ENCODE assay signal across 17 cellular contexts in the genomic region with DNA sequence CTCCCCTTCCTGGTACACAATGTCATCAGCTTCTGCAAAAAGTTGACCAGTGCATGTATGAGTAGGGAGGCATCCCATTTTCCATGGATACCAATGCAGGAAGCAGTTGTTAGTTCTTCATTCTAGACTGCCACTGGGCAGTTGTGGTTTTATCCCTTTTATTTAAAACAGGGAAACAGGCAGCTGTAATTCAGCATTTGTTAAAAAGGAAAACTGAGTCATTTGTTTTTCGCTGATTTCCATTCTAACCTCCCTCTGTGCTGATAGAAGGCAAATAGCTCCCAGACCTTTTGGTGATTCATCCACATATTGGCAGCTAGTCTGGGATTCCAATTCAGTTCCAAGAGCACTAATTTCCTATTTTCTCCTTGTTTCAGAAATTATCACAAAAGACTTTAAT. TPM values are rescaled to one million over a fixed set of nuclear protein-coding genes. Genes with fewer than 3 reads are reported as not detected.
DNase-seq lines count a peak whose midpoint lies in the region.
"Had no signal": no experiment of that assay in that cellular context is flagged by ENCODE, and none has a peak within 500 bp of the region (broad histone marks: within the 10 kb centered on the region; RNA-seq: fewer than 3 reads in every experiment).

No MANE protein-coding gene starts in this region.

- no peaks in the 10 kb centered on the region for H3K36me3 ChIP-seq in GM23248 (ENCODE audit: low read depth)
- H3K36me3 ChIP-seq in adipocyte (ENCODE audit: control insufficient read depth, insufficient read depth, low read length, severe bottlenecking) = no peaks in the 10 kb centered on the region
- H3K36me3 ChIP-seq: prostate gland, thoracic aorta had no signal

- H3K27ac ChIP-seq in GM23248 = 0 out of 2 replicates have a peak overlapping the region, but pooled peaks have one; percentile 16
- H3K27ac ChIP-seq: prostate gland, thoracic aorta had no signal

- no peak overlapping the region for H3K9ac ChIP-seq in GM23248
- H3K9ac ChIP-seq in adipocyte (ENCODE audit: low read length) = no peak overlapping the region

- 5 to 10% methylated on average over 1 of the region's 1 CpG for WGBS in GM23248 (ENCODE audit: low coverage in 1 of 2, low lambda C conversion rate in 2 of 2, missing lambda C conversion rate in 2 of 2), 2 experiments

- in situ Hi-C loops in GM23248 (cut with MboI) = no loop called here

- no peaks in the 10 kb centered on the region for H3K79me2 ChIP-seq in GM23248 (ENCODE audit: insufficient read depth)

- peaks cover 16% of the 10 kb centered on the region; the same call in 1 of the 2 replicates for H3F3A ChIP-seq in GM23248 (ENCODE audit: insufficient read depth)

- H3K4me1 ChIP-seq in GM23248 (ENCODE audit: insufficient read depth) (peaks cover 12% of the 10 kb centered on the region), adipocyte (ENCODE audit: control insufficient read depth, insufficient read depth, low read length) (peaks cover 22% of the 10 kb centered on the region)
- H3K4me1 ChIP-seq: prostate gland had no signal

- H3K27me3 ChIP-seq in GM23248 (replicated peaks; ENCODE audit: insufficient read depth) (no peaks in the 10 kb centered on the region), adipocyte (replicated peaks; ENCODE audit: control insufficient read depth, insufficient read depth, low read length) (no peaks in the 10 kb centered on the region)

- DNase-seq in GM23248 (peak; percentile 74), adipocyte (ENCODE audit: low read depth) (peak; percentile 52), fibroblast of peridontal ligament (ENCODE audit: extremely low read depth) (peak; percentile 89), pulmonary artery endothelial cell (ENCODE audit: low read depth, low spot score) (peak; percentile 87), SK-N-DZ (ENCODE audit: low spot score) (no peak), NCI-H2107 (lab: John Stamatoyannopoulos, UW) (no peak), NCI-H2081 treated with DMSO at 0.1 percent for 48 hours (lab: John Stamatoyannopoulos, UW) (no peak), NOMO-1 treated with DMSO at 0.1 percent for 48 hours (lab: John Stamatoyannopoulos, UW; ENCODE audit: unreplicated experiment) (no peak)
- DNase-seq: activated CD4-positive, alpha-beta T cell treated with anti-CD3 and anti-CD28 coated beads, Interleukin-2, amount 50 U/mL, for 4 hours; activated naive CD8-positive, alpha-beta T cell treated with anti-CD3 and anti-CD28 coated beads, Interleukin-2, amount 50 U/mL, for 24 hours; CD4-positive, alpha-beta T cell; glutamatergic neuron; islet precursor cell; NCI-H2081; NCI-H748 treated with DMSO at 0.1 percent for 48 hours had no signal

- H3K4me3 ChIP-seq in GM23248 (no peak overlapping the region), adipocyte (ENCODE audit: low read length) (peak overlapping the region; percentile 42)
- H3K4me3 ChIP-seq: prostate gland, thoracic aorta had no signal

- H3K4me2 ChIP-seq in GM23248 (ENCODE audit: unreplicated experiment) = peak overlapping the region; percentile 29

- no peaks in the 10 kb centered on the region for H4K20me1 ChIP-seq in GM23248 (ENCODE audit: insufficient read depth)

- no peaks in the 10 kb centered on the region for H3K9me2 ChIP-seq in GM23248 (ENCODE audit: insufficient read depth)

- H3K9me3 ChIP-seq in GM23248 (ENCODE audit: low read depth) (no peaks in the 10 kb centered on the region), adipocyte (ENCODE audit: control insufficient read depth, low read length) (no peaks in the 10 kb centered on the region)
- H3K9me3 ChIP-seq: prostate gland, thoracic aorta had no signal

- H2AFZ ChIP-seq in GM23248 = 0 out of 2 replicates have a peak overlapping the region, but pooled peaks have one; percentile 7

RNA-seq across cellular contexts. Expression of a gene that starts 21.1 kb away (rescaled TPM):
- 0.63 and 3.7 TPM in 2 replicates for total RNA-seq in GM23248 (2014; rRNA removed; shearing (Covaris generic))
- 0.20 and 0.25 TPM in 2 replicates for polyA plus RNA-seq in GM23248 (2016; fragmentation: Nextera tagmentation; extraction: Ambion mirVana)
- 1.7 and 2.4 TPM in 2 replicates for total RNA-seq in pulmonary artery endothelial cell
- polyA plus RNA-seq in SK-N-DZ (2014; cell fraction: cytosol; rRNA removed) = 0.58 and 1.2 TPM in 2 replicates
- polyA plus RNA-seq in SK-N-DZ (2014; cell fraction: nucleus; rRNA removed) = 1.7 and 2.0 TPM in 2 replicates
- total RNA-seq: CD4-positive, alpha-beta T cell had no signal

Comparison
In these comparisons a context has a peak if more than half of its experiments do, and no peak if none do; other contexts are left out.
1. DNase-seq: peak in GM23248 (single experiment), adipocyte (single experiment), fibroblast of peridontal ligament (single experiment) and pulmonary artery endothelial cell (single experiment); none in SK-N-DZ (single experiment), NCI-H2107 (single experiment), NCI-H2081 treated with DMSO at 0.1 percent for 48 hours (single experiment) and NOMO-1 treated with DMSO at 0.1 percent for 48 hours (single experiment).